In the genomic region with DNA sequence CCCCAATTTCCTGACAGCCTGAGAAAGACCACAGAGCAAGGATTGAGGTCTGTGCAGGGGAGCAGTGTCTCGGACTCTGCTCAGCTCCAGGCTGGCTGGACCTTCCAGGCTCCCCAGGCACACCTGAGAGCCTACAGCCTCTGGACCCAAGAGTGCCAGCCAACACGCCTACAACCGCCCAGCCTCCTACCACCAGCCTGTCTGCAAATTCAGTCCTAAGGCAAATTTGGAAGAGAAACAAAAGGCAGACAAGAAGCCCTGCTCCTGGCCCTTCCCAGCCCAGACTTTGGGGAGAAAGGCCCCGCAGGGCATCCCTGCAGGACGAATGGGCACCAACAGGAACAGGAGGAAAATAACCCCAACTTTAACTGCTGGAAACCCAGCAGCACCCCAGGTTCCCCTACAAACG, we compare ENCODE assay signal across 8 cellular contexts. TPM values are rescaled to one million over a fixed set of nuclear protein-coding genes. Genes with fewer than 3 reads are reported as not detected.
DNase-seq lines count a peak whose midpoint lies in the region; ATAC-seq and TF ChIP-seq lines count a peak whose summit lies in the region.

No MANE protein-coding gene starts in this region.

- H3K27ac Mint-ChIP-seq in CD8-positive, alpha-beta memory T cell: peak overlapping the region in 1 of 8 donors; percentile 47
- no peak overlapping the region for H3K27ac Mint-ChIP-seq in neural crest cell (ENCODE audit: unreplicated experiment)

- no peak for TF ChIP-seq CTCF in Peyer's patch (IDR thresholded peaks at IDR 0.05)
- no peak for TF ChIP-seq CTCF in neural crest cell (conservative IDR thresholded peaks at IDR 0.05)

- no peak for TF ChIP-seq POLR2A in Peyer's patch (IDR thresholded peaks at IDR 0.05)

- DNase-seq in CD8-positive, alpha-beta memory T cell: peak in 2 of 5 donors; percentile 1 to 12
- peak; percentile 14 to 49 (median 44) for DNase-seq in Peyer's patch
- DNase-seq in neural crest cell (ENCODE audit: low read depth, low spot score): no peak
- DNase-seq in NOMO-1 (lab: John Stamatoyannopoulos, UW; ENCODE audit: unreplicated experiment in 2 of 2): no peak
- no peak for DNase-seq in NCI-H1048 (lab: John Stamatoyannopoulos, UW)

- H3K27me3 ChIP-seq in CD8-positive, alpha-beta memory T cell (ENCODE audit: insufficient read depth, low read length, poor library complexity, severe bottlenecking): no peaks in the 10 kb centered on the region
- H3K27me3 ChIP-seq in Peyer's patch (no peaks in the 10 kb centered on the region), esophagus (ENCODE audit: control insufficient read depth in 1 of 2, insufficient read depth in 2 of 2, low read length in 2 of 2) (no peaks in the 10 kb centered on the region)

- peaks cover 0 to 2% (median 0%) of the 10 kb centered on the region in 3 donors for H3K36me3 Mint-ChIP-seq in CD8-positive, alpha-beta memory T cell
- H3K36me3 Mint-ChIP-seq in neural crest cell (ENCODE audit: low read depth): peaks cover 5% of the 10 kb centered on the region

- H3K9me3 Mint-ChIP-seq in CD8-positive, alpha-beta memory T cell: no peaks in the 10 kb centered on the region
- H3K9me3 Mint-ChIP-seq in neural crest cell: no peaks in the 10 kb centered on the region

- H3K36me3 ChIP-seq in CD8-positive, alpha-beta memory T cell (ENCODE audit: insufficient read depth, low read length): no peaks in the 10 kb centered on the region
- no peaks in the 10 kb centered on the region for H3K36me3 ChIP-seq in Peyer's patch
- peaks cover 0 to 17% of the 10 kb centered on the region in 2 donors for H3K36me3 ChIP-seq in esophagus (ENCODE audit: control insufficient read depth in 2 of 2, insufficient read depth in 2 of 2, low read length in 1 of 2)

- CTCF ChIA-PET in CD8-positive, alpha-beta memory T cell (lab: Charles Lee): interaction anchor here (1.4 kb wide), 1 partner anchor 40 kb away, joined by 3 read pairs; no protein-coding TSS in a partner anchor

- H3K9me3 ChIP-seq in CD8-positive, alpha-beta memory T cell (ENCODE audit: low read length): no peaks in the 10 kb centered on the region
- H3K9me3 ChIP-seq in Peyer's patch (no peaks in the 10 kb centered on the region), esophagus (ENCODE audit: control insufficient read depth in 2 of 2, insufficient read depth in 1 of 2, low read depth in 1 of 2, low read length in 1 of 2) (no peaks in the 10 kb centered on the region)

- peaks cover 37 to 58% (median 41%) of the 10 kb centered on the region in 3 donors for H3K4me1 Mint-ChIP-seq in CD8-positive, alpha-beta memory T cell
- H3K4me1 Mint-ChIP-seq in neural crest cell: peaks cover 34% of the 10 kb centered on the region

- ATAC-seq in HG03378 (IDR thresholded peaks at IDR 0.05; ENCODE audit: unreplicated experiment): no peak
- no peak for ATAC-seq in GM18861 (IDR thresholded peaks at IDR 0.05; ENCODE audit: unreplicated experiment)

- H3K27ac ChIP-seq in CD8-positive, alpha-beta memory T cell (ENCODE audit: low read depth, low read length): no peak overlapping the region
- H3K27ac ChIP-seq in Peyer's patch (peak overlapping the region in 3 of 4 donors; percentile 53 to 65 (median 64)), esophagus (ENCODE audit: low read depth in 2 of 2, low read length in 1 of 2) (peak overlapping the region in 1 of 2 donors; percentile 54)

- H3K4me3 Mint-ChIP-seq in CD8-positive, alpha-beta memory T cell: peak overlapping the region; percentile 78 to 92 (median 82)
- H3K4me3 Mint-ChIP-seq in neural crest cell: peak overlapping the region; percentile 91

- peaks cover 0 to 5% of the 10 kb centered on the region in 2 donors for H3K27me3 Mint-ChIP-seq in CD8-positive, alpha-beta memory T cell
- H3K27me3 Mint-ChIP-seq in neural crest cell (ENCODE audit: low read depth): peaks cover 16% of the 10 kb centered on the region

- H3K4me1 ChIP-seq in CD8-positive, alpha-beta memory T cell (ENCODE audit: insufficient read depth, low read length): peaks cover 27% of the 10 kb centered on the region
- H3K4me1 ChIP-seq in Peyer's patch (peaks cover 3 to 28% (median 13%) of the 10 kb centered on the region in 4 donors), esophagus (ENCODE audit: control insufficient read depth in 2 of 2, insufficient read depth in 2 of 2, low read length in 1 of 2) (peaks cover 21 to 46% of the 10 kb centered on the region in 2 donors)

- 25 to 27% methylated on average over 6 of the region's 6 CpGs for WGBS in esophagus, 2 donors

- H3K4me3 ChIP-seq in CD8-positive, alpha-beta memory T cell (ENCODE audit: low read length): peak overlapping the region; percentile 51
- H3K4me3 ChIP-seq in Peyer's patch (peak overlapping the region; percentile 69 to 82 (median 76)), esophagus (ENCODE audit: low read depth in 1 of 2, low read length in 2 of 2) (peak overlapping the region; percentile 64 to 86)

- POLR2A ChIA-PET in CD8-positive, alpha-beta memory T cell (lab: Charles Lee): no interaction called here

RNA-seq across cellular contexts. Expression of gene HS6ST1, which starts 1.9 kb away (rescaled TPM):
- 10 to 100 TPM; 18.0 to 18.2 TPM for total RNA-seq in CD8-positive, alpha-beta memory T cell
- 4.6 TPM for polyA plus RNA-seq in CD8-positive, alpha-beta memory T cell
- total RNA-seq in Peyer's patch (10 to 100 TPM; 16.5 to 52.0 (median 40.2) TPM), neural crest cell (39.8 and 40.3 TPM in 2 replicates)
- 10 to 100 TPM; 23.1 to 29.9 TPM for polyA plus RNA-seq in esophagus

Comparison
In these comparisons a context has a peak if more than half of its experiments do, and no peak if none do; other contexts are left out.
1. DNase-seq: peak in Peyer's patch (3 of 3); none in neural crest cell (single experiment), NOMO-1 (0 of 2) and NCI-H1048 (single experiment).
2. Peak in every context shown above with its lines, with median percentiles within 50 percentile points of each other: H3K4me3 ChIP-seq.